8 cellular contexts compared by ENCODE assay signal in genomic region chr16:83802135-83802534, GRCh38. TPM values are rescaled to one million over a fixed set of nuclear protein-coding genes. Genes with fewer than 3 reads are reported as not detected.
A peak's percentile ranks its signal among the peaks of the same experiment; 100 is the strongest.
DNase-seq lines count a peak whose midpoint lies in the region; ATAC-seq and TF ChIP-seq lines count a peak whose summit lies in the region.

No MANE protein-coding gene starts in this region.

- peaks cover 0 to 5% (median 2%) of the 10 kb centered on the region in 7 donors for H3K9me3 Mint-ChIP-seq in CD14-positive monocyte

- H3K27ac ChIP-seq in mammary epithelial cell (ENCODE audit: insufficient read depth, low read depth, low read length) (peak overlapping the region; percentile 15), mesodermal cell (ENCODE audit: low read depth, low read length, severe bottlenecking) (peak overlapping the region; percentile 71)

- peaks cover 2% of the 10 kb centered on the region for H3K4me1 ChIP-seq in mammary epithelial cell (ENCODE audit: insufficient read depth, low read length)
- H3K4me1 ChIP-seq in mesodermal cell (ENCODE audit: control insufficient read depth, insufficient read depth, low read length, poor library complexity, severe bottlenecking): peaks cover 5% of the 10 kb centered on the region

- 5% methylated on average over 6 of the region's 6 CpGs for whole genome bisulfite sequencing in mammary epithelial cell (ENCODE audit: low coverage, missing lambda C conversion rate)
- WGBS in mesodermal cell (ENCODE audit: insufficient coverage in 2 of 2), 2 experiments: 50% methylated on average over 1 of the region's 6 CpGs; no CpG with 5 or more reads in 1 of the 2 experiments

- TF ChIP-seq CTCF in CD14-positive monocyte (IDR thresholded peaks at IDR 0.05) (no peak), mammary epithelial cell (conservative IDR thresholded peaks at IDR 0.05 in 1 of 2, IDR thresholded peaks at IDR 0.05 in 1 of 2; ENCODE audit: extremely low read depth in 1 of 2, insufficient read depth in 1 of 2, low read depth in 1 of 2, low read length in 2 of 2) (no peak)

- in situ Hi-C loops in mammary epithelial cell (cut with MboI; ENCODE audit: low sequenced_read_pairs in 2 of 2): no loop called here
- in situ Hi-C loops in G401 (cut with HindIII; ENCODE audit: low sequenced_read_pairs): no loop called here

- H2AFZ ChIP-seq in mammary epithelial cell (ENCODE audit: low read depth, low read length): peak overlapping the region; percentile 63

- H3K4me1 Mint-ChIP-seq in CD14-positive monocyte: peaks cover 47% of the 10 kb centered on the region

- H3K9me3 ChIP-seq in mammary epithelial cell (replicated peaks; ENCODE audit: insufficient read depth, low read length): no peaks in the 10 kb centered on the region
- no peaks in the 10 kb centered on the region for H3K9me3 ChIP-seq in mesodermal cell (ENCODE audit: control insufficient read depth, low read length)

- dilution Hi-C loops in mammary epithelial cell (cut with HindIII; ENCODE audit: low sequenced_read_pairs): no loop called here

- CTCF ChIA-PET in mammary epithelial cell (lab: Charles Lee; ENCODE audit: low non-redundant PET): no interaction called here

- H3K4me3 ChIP-seq in mammary epithelial cell (replicated peaks in 1 of 3; ENCODE audit: insufficient read depth in 1 of 3, low read depth in 2 of 3, low read length in 3 of 3) (peak overlapping the region in 1 of 3 experiments; percentile 6), mesodermal cell (ENCODE audit: extremely low read depth, insufficient read depth, low read length, poor library complexity, severe bottlenecking) (no peak overlapping the region)

- H4K20me1 ChIP-seq in mammary epithelial cell (ENCODE audit: insufficient read depth, low read length): no peaks in the 10 kb centered on the region

- intact Hi-C loops in CD14-positive monocyte (cut with micrococcal nuclease): no loop called here
- intact Hi-C loops in mammary epithelial cell (cut with micrococcal nuclease): loop anchor here (10.0 kb wide), 1 partner anchor 1167 kb away; no protein-coding TSS in a partner anchor

- ATAC-seq in HG02938 (IDR thresholded peaks at IDR 0.05; ENCODE audit: unreplicated experiment): peak; percentile 76
- no peak for ATAC-seq in GM18861 (IDR thresholded peaks at IDR 0.05; ENCODE audit: unreplicated experiment)

- H3K79me2 ChIP-seq in mammary epithelial cell (ENCODE audit: insufficient read depth, low read length): no peaks in the 10 kb centered on the region

- peaks cover 2 to 8% of the 10 kb centered on the region in 2 donors for H3K36me3 Mint-ChIP-seq in CD14-positive monocyte

- peaks cover 0 to 4% (median 3%) of the 10 kb centered on the region in 3 donors for H3K27me3 Mint-ChIP-seq in CD14-positive monocyte (ENCODE audit: low read depth in 3 of 3)

- H3K36me3 ChIP-seq in mammary epithelial cell (ENCODE audit: insufficient read depth, low read length) (no peaks in the 10 kb centered on the region), mesodermal cell (ENCODE audit: control insufficient read depth, insufficient read depth, low read length) (no peaks in the 10 kb centered on the region)

- BruUV-seq in mammary epithelial cell (replicated peaks; lab: Mats Ljungman, UMichigan): no TSS peak

- no peaks in the 10 kb centered on the region for H3K27me3 ChIP-seq in mammary epithelial cell (ENCODE audit: insufficient read depth, low read length)

- no peak overlapping the region for H3K9ac ChIP-seq in mammary epithelial cell (ENCODE audit: insufficient read depth, low read length)

- H3K4me3 Mint-ChIP-seq in CD14-positive monocyte: peak overlapping the region; percentile 1 to 26

- H3K4me2 ChIP-seq in mammary epithelial cell (ENCODE audit: insufficient read depth, low read depth, low read length): peak overlapping the region; percentile 7

- H3K27ac Mint-ChIP-seq in CD14-positive monocyte: peak overlapping the region in 4 of 7 donors; percentile 43 to 82 (median 76)

- DNase-seq in CD14-positive monocyte (ENCODE audit: low spot score) (no peak), mammary epithelial cell (peak; percentile 78), cerebellar cortex (ENCODE audit: low spot score) (no peak), G401 (ENCODE audit: low spot score) (no peak)
- no peak for DNase-seq in stimulated activated naive CD4-positive, alpha-beta T cell (lab: John Stamatoyannopoulos, UW)

RNA-seq across cellular contexts. Expression of gene HSBP1, which starts 5.6 kb away (rescaled TPM):
- polyA plus RNA-seq in CD14-positive monocyte (100 to 1,000 TPM; 178 to 194 TPM), mammary epithelial cell (82.3 TPM)
- 100 to 1,000 TPM in 1 of 2 donors, 10 to 100 TPM in 1; 17.7 to 130 TPM for total RNA-seq in mammary epithelial cell
- polyA minus RNA-seq in mammary epithelial cell: 85.9 TPM
- polyA plus RNA-seq in mesodermal cell (2013, experiment 1 of 2): 201 TPM
- polyA plus RNA-seq in mesodermal cell (2013, experiment 2 of 2): 229 TPM
- total RNA-seq in G401 (2014; rRNA removed; shearing (Covaris generic)): 291 and 426 TPM in 2 replicates
